In the genomic region with DNA sequence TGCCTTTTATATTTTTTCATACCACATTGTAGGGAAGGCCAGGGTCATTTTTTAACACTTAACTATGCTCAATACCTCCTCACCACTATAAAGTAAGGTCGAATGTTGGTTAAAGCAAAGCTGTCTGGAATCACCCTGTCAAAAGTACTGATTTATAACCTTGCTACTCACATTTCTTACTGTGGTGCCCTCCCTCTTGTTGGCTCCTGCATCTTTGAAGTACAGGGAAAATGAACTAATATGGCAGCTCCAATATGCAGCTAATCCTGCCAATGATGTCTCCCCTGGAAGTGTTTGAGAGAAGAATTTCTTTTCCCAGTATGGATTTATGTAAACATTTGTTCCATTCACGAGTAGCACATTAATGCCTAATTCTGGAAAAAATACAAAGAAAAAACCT, we compare ENCODE assay signal across 14 cellular contexts.
DNase-seq lines count a peak whose midpoint lies in the region; ATAC-seq and TF ChIP-seq lines count a peak whose summit lies in the region.
"Had no signal": no experiment of that assay in that cellular context is flagged by ENCODE, and none has a peak within 500 bp of the region (broad histone marks: within the 10 kb centered on the region; RNA-seq: fewer than 3 reads in every experiment).

No MANE protein-coding gene starts in this region.

- peak; percentile 53 for ATAC-seq in RWPE2 (ENCODE audit: low read depth)

- H3K27me3 ChIP-seq in RWPE2 (ENCODE audit: insufficient read depth, poor library complexity, severe bottlenecking), result no peaks in the 10 kb centered on the region
- H3K27me3 ChIP-seq: ascending aorta, Peyer's patch had no signal

- TF ChIP-seq CTCF in Calu3 (IDR thresholded peaks at IDR 0.05; ENCODE audit: unreplicated experiment) (no peak), RWPE2 (IDR thresholded peaks at IDR 0.05; ENCODE audit: poor library complexity, severe bottlenecking) (no peak)

- peak overlapping the region; percentile 50 for H3K27ac Mint-ChIP-seq in Calu3 (ENCODE audit: unreplicated experiment)

- peaks cover 36% of the 10 kb centered on the region for H3K4me1 ChIP-seq in RWPE2 (ENCODE audit: insufficient read depth, poor library complexity, severe bottlenecking)
- H3K4me1 ChIP-seq: Peyer's patch, spleen had no signal

- H3K4me1 Mint-ChIP-seq in Calu3 (ENCODE audit: low read depth, unreplicated experiment), result peaks cover 42% of the 10 kb centered on the region

- POLR2A ChIA-PET in HEK293T (lab: Yijun Ruan, JAX), result interaction anchor here (1.9 kb wide), 1 partner anchor 108 kb away, joined by 7 read pairs; a partner anchor contains a TSS

- H3K36me3 ChIP-seq in RWPE2 (ENCODE audit: low read depth), result no peaks in the 10 kb centered on the region
- H3K36me3 ChIP-seq: ascending aorta, Peyer's patch, spleen had no signal

- no peaks in the 10 kb centered on the region for H3K9me3 ChIP-seq in RWPE2 (ENCODE audit: severe bottlenecking)
- H3K9me3 ChIP-seq: ascending aorta, Peyer's patch, spleen had no signal

- peak overlapping the region; percentile 92 for H3K27ac ChIP-seq in RWPE2 (ENCODE audit: poor library complexity, severe bottlenecking)
- H3K27ac ChIP-seq: Peyer's patch, spleen had no signal

- no TSS peak for BruUV-seq in Calu3 (replicated peaks; lab: Mats Ljungman, UMichigan)

- no peak overlapping the region for H3K4me3 Mint-ChIP-seq in Calu3 (ENCODE audit: low read depth, unreplicated experiment)

- peaks cover 15% of the 10 kb centered on the region for H3K27me3 Mint-ChIP-seq in Calu3 (ENCODE audit: unreplicated experiment)

- CTCF ChIA-PET in Calu3 (lab: Charles Lee), result interaction anchor here (0.5 to 2.8 kb wide), 2 partner anchors 22 to 41 kb away, joined by 3 to 11 read pairs; no protein-coding TSS in a partner anchor
- CTCF ChIA-PET in HEK293T (lab: Yijun Ruan, JAX), result interaction anchor here (0.7 kb wide), 1 partner anchor 499 kb away, joined by 3 read pairs; no protein-coding TSS in a partner anchor

- DNase-seq in Calu3 (no peak), HEK293T (ENCODE audit: extremely low spot score) (peak; percentile 59), RWPE2 (ENCODE audit: low spot score) (no peak), iris pigment epithelial cell (ENCODE audit: low read depth) (peak; percentile 57), iPS-NIHi7 (ENCODE audit: extremely low spot score) (no peak), T-helper 9 cell (no peak), ureter (ENCODE audit: low spot score) (no peak), Ammon's horn (ENCODE audit: low spot score) (no peak)
- DNase-seq: activated CD4-positive, alpha-beta T cell treated with anti-CD3 and anti-CD28 coated beads for 48 hours; activated naive CD4-positive, alpha-beta T cell; activated T-cell treated with anti-CD3 and anti-CD28 coated beads for 4 hours; Peyer's patch; spleen had no signal

- H3K36me3 Mint-ChIP-seq in Calu3 (ENCODE audit: insufficient read depth, unreplicated experiment), result peaks cover 20% of the 10 kb centered on the region

- intact Hi-C loops in Calu3 (cut with micrococcal nuclease; ENCODE audit: unreplicated experiment), result no loop called here

- H3K9me3 Mint-ChIP-seq in Calu3 (ENCODE audit: low read depth, unreplicated experiment), result no peaks in the 10 kb centered on the region

- no peak overlapping the region for H3K4me3 ChIP-seq in RWPE2 (ENCODE audit: severe bottlenecking)
- H3K4me3 ChIP-seq: ascending aorta, Peyer's patch, spleen had no signal

TF ChIP-seq in HEK293T, 16 proteins besides CTCF, POLR2A, EP300 and RAD21:
- TF ChIP-seq, protein P1, sequence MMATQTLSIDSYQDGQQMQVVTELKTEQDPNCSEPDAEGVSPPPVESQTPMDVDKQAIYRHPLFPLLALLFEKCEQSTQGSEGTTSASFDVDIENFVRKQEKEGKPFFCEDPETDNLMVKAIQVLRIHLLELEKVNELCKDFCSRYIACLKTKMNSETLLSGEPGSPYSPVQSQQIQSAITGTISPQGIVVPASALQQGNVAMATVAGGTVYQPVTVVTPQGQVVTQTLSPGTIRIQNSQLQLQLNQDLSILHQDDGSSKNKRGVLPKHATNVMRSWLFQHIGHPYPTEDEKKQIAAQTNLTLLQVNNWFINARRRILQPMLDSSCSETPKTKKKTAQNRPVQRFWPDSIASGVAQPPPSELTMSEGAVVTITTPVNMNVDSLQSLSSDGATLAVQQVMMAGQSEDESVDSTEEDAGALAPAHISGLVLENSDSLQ (IDR thresholded peaks at IDR 0.05), result peak; percentile 94
- TF ChIP-seq FOXK2 (IDR thresholded peaks at IDR 0.05) (no peak), CTBP1 (IDR thresholded peaks at IDR 0.05; ENCODE audit: borderline replicate concordance) (no peak), NFRKB (IDR thresholded peaks at IDR 0.05) (no peak)

Comparison
In these comparisons a context has a peak if more than half of its experiments do, and no peak if none do; other contexts are left out.
1. DNase-seq: peak in HEK293T (single experiment) and iris pigment epithelial cell (single experiment); none in Calu3 (single experiment), RWPE2 (single experiment), iPS-NIHi7 (single experiment), T-helper 9 cell (single experiment), ureter (single experiment) and Ammon's horn (single experiment).